Comparison of ENCODE assay signal across 20 cellular contexts in genomic region chr12:108400060-108400459, GRCh38.
"Had no signal": no experiment of that assay in that cellular context is flagged by ENCODE, and none has a peak within 500 bp of the region (broad histone marks: within the 10 kb centered on the region; RNA-seq: fewer than 3 reads in every experiment).

No MANE protein-coding gene starts in this region.

- H3K27ac ChIP-seq: heart right ventricle, left ventricle myocardium inferior, neural progenitor cell, right atrium auricular region, spleen, thoracic aorta, upper lobe of left lung had no signal

- H3K4me3 ChIP-seq: heart right ventricle, left ventricle myocardium inferior, neural progenitor cell, right atrium auricular region, spleen, thoracic aorta, upper lobe of left lung had no signal

- DNase-seq: activated CD4-positive, alpha-beta memory T cell treated with anti-CD3 and anti-CD28 coated beads, Interleukin-2, amount 10 ng/mL, durations not matched to agents 7 days and 5 days; activated CD4-positive, alpha-beta T cell treated with anti-CD3 and anti-CD28 coated beads, Interleukin-2, amount 10 ng/mL, durations not matched to agents 24 days and 14 days; activated effector memory CD4-positive, alpha-beta T cell treated with Interleukin-2 at 50 U/mL for 16 hours; activated naive CD4-positive, alpha-beta T cell treated with anti-CD3 and anti-CD28 coated beads for 36 hours; activated naive CD8-positive, alpha-beta T cell treated with anti-CD3 and anti-CD28 coated beads, Interleukin-2, amount 10 ng/mL, durations not matched to agents 7 days and 5 days; activated T-cell treated with anti-CD3 and anti-CD28 coated beads, Interleukin-2, amount 50 U/mL, for 72 hours; amniotic stem cell; cortex of kidney; foreskin fibroblast; immature natural killer cell; naive thymus-derived CD8-positive, alpha-beta T cell; spleen; stimulated activated CD4-positive, alpha-beta T cell treated with anti-CD3 and anti-CD28 coated beads, Interleukin-4, amount 100 ng/mL, for 1 hour; stimulated activated naive CD4-positive, alpha-beta T cell; upper lobe of left lung had no signal

- H3K9me3 ChIP-seq: right atrium auricular region, thoracic aorta, upper lobe of left lung had no signal

- H3K4me1 ChIP-seq: right atrium auricular region, spleen had no signal

- H3K36me3 ChIP-seq: heart right ventricle, left ventricle myocardium inferior, neural progenitor cell, right atrium auricular region, spleen, thoracic aorta, upper lobe of left lung had no signal

- H3K27me3 ChIP-seq: neural progenitor cell, right atrium auricular region, upper lobe of left lung had no signal
